Comparison of ENCODE assay signal across 7 cellular contexts in genomic region chr4:25236030-25236429, GRCh38. TPM values are rescaled to one million over a fixed set of nuclear protein-coding genes. Genes with fewer than 3 reads are reported as not detected.
DNase-seq lines count a peak whose midpoint lies in the region; ATAC-seq and TF ChIP-seq lines count a peak whose summit lies in the region.
"Not testable (repeated sequence)": the region's sequence is repeated elsewhere in the genome, so short reads cannot be mapped to it uniquely, and the experiment has no call there.

No MANE protein-coding gene starts in this region.

- 0 out of 2 replicates have a peak overlapping the region, but pooled peaks have one; percentile 88 for H2AFZ ChIP-seq in PC-9

- H3K27ac Mint-ChIP-seq in Caco-2 (ENCODE audit: unreplicated experiment); IgD-negative memory B cell; activated CD8-positive, alpha-beta T cell treated with anti-CD3 and anti-CD28 coated beads for 36 hours: not testable (repeated sequence)
- peak overlapping the region; percentile 95 for H3K27ac Mint-ChIP-seq in activated naive CD8-positive, alpha-beta T cell treated with anti-CD3 and anti-CD28 coated beads, Interleukin-2, amount 10 ng/mL, durations not matched to agents 7 days and 5 days
- peak overlapping the region; percentile 99 to 100 for H3K27ac Mint-ChIP-seq in natural killer cell

- peaks cover 20% of the 10 kb centered on the region for H3K9me3 Mint-ChIP-seq in Caco-2 (ENCODE audit: unreplicated experiment)
- H3K9me3 Mint-ChIP-seq in IgD-negative memory B cell; activated naive CD8-positive, alpha-beta T cell treated with anti-CD3 and anti-CD28 coated beads, Interleukin-2, amount 10 ng/mL, durations not matched to agents 7 days and 5 days; natural killer cell: not testable (repeated sequence)
- peaks cover 12% of the 10 kb centered on the region for H3K9me3 Mint-ChIP-seq in activated CD8-positive, alpha-beta T cell treated with anti-CD3 and anti-CD28 coated beads for 36 hours

- DNase-seq in Caco-2; PC-9; activated CD8-positive, alpha-beta T cell treated with anti-CD3 and anti-CD28 coated beads for 36 hours; activated naive CD8-positive, alpha-beta T cell treated with anti-CD3 and anti-CD28 coated beads, Interleukin-2, amount 10 ng/mL, durations not matched to agents 7 days and 5 days; epithelial cell of esophagus (ENCODE audit: low read depth); natural killer cell: not testable (repeated sequence)

- H3K36me3 ChIP-seq in Caco-2 (ENCODE audit: control insufficient read depth, insufficient read depth, low read length); PC-9 (ENCODE audit: low read depth): not testable (repeated sequence)

- POLR2A ChIA-PET in Caco-2 (lab: Charles Lee) (interaction anchor here (0.6 kb wide), 1 partner anchor 64 kb away, joined by 3 read pairs; no protein-coding TSS in a partner anchor), PC-9 (lab: Charles Lee; ENCODE audit: unreplicated experiment) (interaction anchor here (0.7 kb wide), 1 partner anchor 76 kb away, joined by 14 read pairs; the partner anchor contains the start of gene ZCCHC4)
- POLR2A ChIA-PET in activated CD8-positive, alpha-beta T cell treated with anti-CD3 and anti-CD28 coated beads for 36 hours (lab: Charles Lee) = interaction anchor here (0.7 to 1.6 kb wide), 2 partner anchors 76 kb away, joined by 3 to 4 read pairs; partner anchors contain the start of gene SEPSECS
- POLR2A ChIA-PET in activated naive CD8-positive, alpha-beta T cell treated with anti-CD3 and anti-CD28 coated beads, Interleukin-2, amount 10 ng/mL, durations not matched to agents 7 days and 5 days (lab: Charles Lee) = interaction anchor here (1.0 to 4.7 kb wide), 3 partner anchors 75 to 142 kb away, joined by 7 to 58 read pairs (median 44); partner anchors contain the start of genes SEPSECS and ZCCHC4

- H3K27me3 Mint-ChIP-seq in Caco-2 (ENCODE audit: insufficient read depth, unreplicated experiment); IgD-negative memory B cell; activated CD8-positive, alpha-beta T cell treated with anti-CD3 and anti-CD28 coated beads for 36 hours; activated naive CD8-positive, alpha-beta T cell treated with anti-CD3 and anti-CD28 coated beads, Interleukin-2, amount 10 ng/mL, durations not matched to agents 7 days and 5 days; natural killer cell (ENCODE audit: low read depth in 2 of 2): not testable (repeated sequence)

- H3K4me1 Mint-ChIP-seq in Caco-2 (ENCODE audit: low read depth, unreplicated experiment) (peaks cover 12% of the 10 kb centered on the region), IgD-negative memory B cell (peaks cover 36 to 45% (median 42%) of the 10 kb centered on the region in 3 donors), natural killer cell (peaks cover 47 to 52% of the 10 kb centered on the region in 2 donors)
- H3K4me1 Mint-ChIP-seq in activated CD8-positive, alpha-beta T cell treated with anti-CD3 and anti-CD28 coated beads for 36 hours (ENCODE audit: low read depth) = peaks cover 58% of the 10 kb centered on the region
- peaks cover 45% of the 10 kb centered on the region for H3K4me1 Mint-ChIP-seq in activated naive CD8-positive, alpha-beta T cell treated with anti-CD3 and anti-CD28 coated beads, Interleukin-2, amount 10 ng/mL, durations not matched to agents 7 days and 5 days

- not testable (repeated sequence) for H3K4me3 ChIP-seq in Caco-2 (ENCODE audit: low read depth, low read length)
- peak overlapping the region; percentile 78; the same call in 1 of the 2 replicates for H3K4me3 ChIP-seq in PC-9
- peak overlapping the region; percentile 76 for H3K4me3 ChIP-seq in epithelial cell of esophagus (ENCODE audit: low read length)

- CTCF ChIA-PET in Caco-2 (lab: Charles Lee) = interaction anchor here (0.6 to 4.4 kb wide), 4 partner anchors 7 to 483 kb away, joined by 3 to 34 read pairs (median 4); partner anchors contain the start of gene ZCCHC4
- CTCF ChIA-PET in PC-9 (lab: Charles Lee) = interaction anchor here (0.7 to 1.3 kb wide), 2 partner anchors 76 to 77 kb away, joined by 11 read pairs; partner anchors contain the start of gene ZCCHC4
- CTCF ChIA-PET in activated CD8-positive, alpha-beta T cell treated with anti-CD3 and anti-CD28 coated beads for 36 hours (lab: Charles Lee) = interaction anchor here (1.7 to 7.6 kb wide), 3 partner anchors 75 to 132 kb away, joined by 7 to 56 read pairs (median 14); partner anchors contain the start of genes SEPSECS and ZCCHC4

- ATAC-seq in activated CD8-positive, alpha-beta T cell treated with anti-CD3 and anti-CD28 coated beads for 36 hours; activated naive CD8-positive, alpha-beta T cell treated with anti-CD3 and anti-CD28 coated beads, Interleukin-2, amount 10 ng/mL, durations not matched to agents 7 days and 5 days (ENCODE audit: low read depth); natural killer cell: not testable (repeated sequence)

- not testable (repeated sequence) for TF ChIP-seq CTCF in Caco-2 (IDR thresholded peaks at IDR 0.05; ENCODE audit: insufficient read depth in 1 of 2, low read depth in 1 of 2, low read length in 1 of 2, severe bottlenecking in 1 of 2, unreplicated experiment in 1 of 2); PC-9 (conservative IDR thresholded peaks at IDR 0.05); activated CD8-positive, alpha-beta T cell treated with anti-CD3 and anti-CD28 coated beads for 36 hours (IDR thresholded peaks at IDR 0.05); epithelial cell of esophagus (IDR thresholded peaks at IDR 0.05; ENCODE audit: insufficient read depth, low read depth, low read length, missing control alignments); natural killer cell (IDR thresholded peaks at IDR 0.05)

- intact Hi-C loops in Caco-2 (cut with micrococcal nuclease; ENCODE audit: unreplicated experiment); PC-9 (cut with micrococcal nuclease; ENCODE audit: unreplicated experiment); natural killer cell (cut with micrococcal nuclease): not testable (repeated sequence)
- intact Hi-C loops in activated CD8-positive, alpha-beta T cell treated with anti-CD3 and anti-CD28 coated beads for 36 hours (cut with micrococcal nuclease) = loop anchor here (10.0 kb wide), 1 partner anchor 79 kb away; the partner anchor contains the start of gene ZCCHC4

- H3K79me2 ChIP-seq in PC-9 (ENCODE audit: low read depth) = peaks cover 31% of the 10 kb centered on the region

- H3F3A ChIP-seq in PC-9 (ENCODE audit: insufficient read depth, low read depth) = not testable (repeated sequence)

- H3K4me1 ChIP-seq in Caco-2 = not testable (repeated sequence)
- H3K4me1 ChIP-seq in PC-9 (replicated peaks; ENCODE audit: insufficient read depth) = peaks cover 14% of the 10 kb centered on the region

- H3K4me2 ChIP-seq in PC-9 = peak overlapping the region; percentile 83

- H4K20me1 ChIP-seq in PC-9 (ENCODE audit: insufficient read depth) = not testable (repeated sequence)

- BruUV-seq in Caco-2 (replicated peaks; lab: Mats Ljungman, UMichigan); PC-9 (replicated peaks; lab: Mats Ljungman, UMichigan): not testable (repeated sequence)

- not testable (repeated sequence) for H3K9me2 ChIP-seq in PC-9 (ENCODE audit: insufficient read depth)

- H3K36me3 Mint-ChIP-seq in Caco-2 (ENCODE audit: insufficient read depth, unreplicated experiment) = peaks cover 12% of the 10 kb centered on the region
- H3K36me3 Mint-ChIP-seq in IgD-negative memory B cell, natural killer cell: not testable (repeated sequence)
- H3K36me3 Mint-ChIP-seq in activated CD8-positive, alpha-beta T cell treated with anti-CD3 and anti-CD28 coated beads for 36 hours (ENCODE audit: low read depth) = peaks cover 45% of the 10 kb centered on the region
- peaks cover 39% of the 10 kb centered on the region for H3K36me3 Mint-ChIP-seq in activated naive CD8-positive, alpha-beta T cell treated with anti-CD3 and anti-CD28 coated beads, Interleukin-2, amount 10 ng/mL, durations not matched to agents 7 days and 5 days

- H3K27me3 ChIP-seq in Caco-2 (replicated peaks; ENCODE audit: control insufficient read depth, insufficient read depth, low read length); PC-9 (ENCODE audit: insufficient read depth, low read depth): not testable (repeated sequence)

- H3K9me3 ChIP-seq in Caco-2; PC-9 (ENCODE audit: insufficient read depth, low read depth): not testable (repeated sequence)

- H3K27ac ChIP-seq in PC-9 = not testable (repeated sequence)

- H3K4me3 Mint-ChIP-seq in Caco-2 (ENCODE audit: unreplicated experiment) (peak overlapping the region; percentile 94), IgD-negative memory B cell (peak overlapping the region in 3 of 4 donors; percentile 88 to 99 (median 89)), natural killer cell (peak overlapping the region; percentile 100)
- peak overlapping the region; percentile 94 for H3K4me3 Mint-ChIP-seq in activated CD8-positive, alpha-beta T cell treated with anti-CD3 and anti-CD28 coated beads for 36 hours
- H3K4me3 Mint-ChIP-seq in activated naive CD8-positive, alpha-beta T cell treated with anti-CD3 and anti-CD28 coated beads, Interleukin-2, amount 10 ng/mL, durations not matched to agents 7 days and 5 days = peak overlapping the region; percentile 93

RNA-seq across cellular contexts. Expression of gene PI4K2B, which starts 2.2 kb away (rescaled TPM):
- 22.8 and 25.0 TPM in 2 replicates for total RNA-seq in Caco-2 (2022)
- polyA plus RNA-seq in IgD-negative memory B cell = 13.2 TPM
- 16.4 and 19.3 TPM in 2 replicates for total RNA-seq in PC-9 (2021)
- 10 to 100 TPM; 38.6 TPM for total RNA-seq in activated CD8-positive, alpha-beta T cell treated with anti-CD3 and anti-CD28 coated beads for 36 hours
- 10 to 100 TPM; 32.4 to 35.1 TPM for total RNA-seq in activated naive CD8-positive, alpha-beta T cell treated with anti-CD3 and anti-CD28 coated beads, Interleukin-2, amount 10 ng/mL, durations not matched to agents 7 days and 5 days
- 10 to 100 TPM; 12.2 to 14.5 (median 13.0) TPM for total RNA-seq in natural killer cell
